19 cellular contexts compared by ENCODE assay signal in the genomic region with DNA sequence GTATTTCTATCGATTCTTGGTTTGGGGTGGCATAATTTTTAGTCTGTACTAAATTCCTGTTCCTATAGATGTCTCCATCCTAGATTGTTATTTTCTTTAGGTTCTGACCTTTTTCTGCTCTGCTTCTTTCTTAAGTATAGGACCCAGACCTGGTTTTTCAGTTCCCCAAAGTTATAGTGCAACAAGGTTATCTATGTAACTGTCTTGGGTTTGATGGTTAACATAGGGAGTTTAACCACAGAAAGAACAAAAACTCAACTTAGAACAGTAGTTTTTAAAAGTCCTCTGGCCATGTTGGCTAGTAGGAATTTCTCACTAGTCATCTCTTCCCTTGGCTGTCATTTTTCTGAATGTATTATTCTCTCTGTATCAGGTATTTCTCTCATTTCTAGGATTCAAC. TPM values are rescaled to one million over a fixed set of nuclear protein-coding genes. Genes with fewer than 3 reads are reported as not detected.
A peak's percentile ranks its signal among the peaks of the same experiment; 100 is the strongest.
DNase-seq lines count a peak whose midpoint lies in the region; ATAC-seq and TF ChIP-seq lines count a peak whose summit lies in the region.
"Had no signal": no experiment of that assay in that cellular context is flagged by ENCODE, and none has a peak within 500 bp of the region (broad histone marks: within the 10 kb centered on the region; RNA-seq: fewer than 3 reads in every experiment).

No MANE protein-coding gene starts in this region.

- no peaks in the 10 kb centered on the region for H3K27me3 Mint-ChIP-seq in neural progenitor cell (ENCODE audit: insufficient read depth, low read depth)
- H3K27me3 Mint-ChIP-seq: activated naive CD8-positive, alpha-beta T cell had no signal

- no peak overlapping the region for H3K27ac Mint-ChIP-seq in neural progenitor cell
- H3K27ac Mint-ChIP-seq: activated naive CD8-positive, alpha-beta T cell; CD14-positive monocyte; naive thymus-derived CD4-positive, alpha-beta T cell; T-helper 2 cell treated with Interferon-gamma antibody and Interleukin-4, amounts not matched to agents 5 μg/mL and 100 μg/mL, for 36 hours had no signal

- H3K79me2 ChIP-seq in neural progenitor cell (ENCODE audit: low read depth), result no peaks in the 10 kb centered on the region

- H3K9me3 Mint-ChIP-seq in neural progenitor cell, result no peaks in the 10 kb centered on the region
- H3K9me3 Mint-ChIP-seq: naive thymus-derived CD4-positive, alpha-beta T cell; T-helper 2 cell treated with Interferon-gamma antibody and Interleukin-4, amounts not matched to agents 5 μg/mL and 100 μg/mL, for 36 hours had no signal

- no peaks in the 10 kb centered on the region for H3K4me1 ChIP-seq in neural progenitor cell

- TF ChIP-seq CTCF in neural progenitor cell (IDR thresholded peaks at IDR 0.05), result no peak

- no peaks in the 10 kb centered on the region for H3F3A ChIP-seq in neural progenitor cell (ENCODE audit: low read depth)

- peak; percentile 99 for ATAC-seq in GM18907 (IDR thresholded peaks at IDR 0.05; ENCODE audit: unreplicated experiment)
- ATAC-seq in GM21619 (IDR thresholded peaks at IDR 0.05; ENCODE audit: unreplicated experiment), result peak; percentile 84
- peak; percentile 97 for ATAC-seq in HG03095 (IDR thresholded peaks at IDR 0.05; ENCODE audit: unreplicated experiment)
- ATAC-seq: left lobe of liver; naive thymus-derived CD4-positive, alpha-beta T cell had no signal

- H3K9ac ChIP-seq in neural progenitor cell, result no peak overlapping the region

- H4K20me1 ChIP-seq in neural progenitor cell (ENCODE audit: low read depth), result no peaks in the 10 kb centered on the region

- H3K4me3 Mint-ChIP-seq in neural progenitor cell, result no peak overlapping the region
- H3K4me3 Mint-ChIP-seq: activated naive CD8-positive, alpha-beta T cell; CD14-positive monocyte; naive thymus-derived CD4-positive, alpha-beta T cell; T-helper 2 cell treated with Interferon-gamma antibody and Interleukin-4, amounts not matched to agents 5 μg/mL and 100 μg/mL, for 36 hours had no signal

- no peak for DNase-seq in neural progenitor cell (ENCODE audit: low spot score)
- DNase-seq in HK-2 (ENCODE audit: unreplicated experiment), result no peak
- no peak for DNase-seq in ureter (ENCODE audit: low spot score)
- DNase-seq in HuH-7.5 (ENCODE audit: low spot score), result no peak
- no peak for DNase-seq in SIG-M5 treated with dmso at 0.1 percent for 504 hours (lab: John Stamatoyannopoulos, UW; ENCODE audit: unreplicated experiment)
- DNase-seq: central memory CD4-positive, alpha-beta T cell; GDM1; naive thymus-derived CD4-positive, alpha-beta T cell; NCI-H1105; NCI-H524 treated with DMSO at 0.1 percent for 48 hours; RPMI8226 had no signal

- no peak overlapping the region for H3K27ac ChIP-seq in neural progenitor cell
- H3K27ac ChIP-seq: thoracic aorta had no signal

- H3K9me3 ChIP-seq in neural progenitor cell (ENCODE audit: low read depth), result no peaks in the 10 kb centered on the region
- H3K9me3 ChIP-seq: thoracic aorta had no signal

- H3K27me3 ChIP-seq in neural progenitor cell, result no peaks in the 10 kb centered on the region

- H2AFZ ChIP-seq in neural progenitor cell (replicated peaks), result peak overlapping the region; percentile 37

- H3K36me3 Mint-ChIP-seq in neural progenitor cell, result no peaks in the 10 kb centered on the region
- H3K36me3 Mint-ChIP-seq: CD14-positive monocyte; naive thymus-derived CD4-positive, alpha-beta T cell had no signal

- H3K4me1 Mint-ChIP-seq in neural progenitor cell, result no peaks in the 10 kb centered on the region
- H3K4me1 Mint-ChIP-seq: CD14-positive monocyte; naive thymus-derived CD4-positive, alpha-beta T cell had no signal

- no peak overlapping the region for H3K4me3 ChIP-seq in neural progenitor cell
- H3K4me3 ChIP-seq: thoracic aorta had no signal

- no peak overlapping the region for H3K4me2 ChIP-seq in neural progenitor cell

- no peaks in the 10 kb centered on the region for H3K36me3 ChIP-seq in neural progenitor cell
- H3K36me3 ChIP-seq: thoracic aorta had no signal

RNA-seq across cellular contexts. Expression of a gene that starts 38.8 kb away (rescaled TPM):
- 139 and 190 TPM in 2 replicates for total RNA-seq in neural progenitor cell (ENCODE audit: low replicate concordance)
- 1.4 TPM for total RNA-seq in ureter

Comparison
In these comparisons a context has a peak if more than half of its experiments do, and no peak if none do; other contexts are left out.
1. RNA of a gene that starts 38.8 kb away (total RNA-seq): 139 to 190 TPM in neural progenitor cell; 1.4 TPM in ureter (single experiment); every median in the first group is over 10 times any median in the second.
2. Peak in every context shown above with its lines, with median percentiles within 50 percentile points of each other: ATAC-seq.